In the genomic region with DNA sequence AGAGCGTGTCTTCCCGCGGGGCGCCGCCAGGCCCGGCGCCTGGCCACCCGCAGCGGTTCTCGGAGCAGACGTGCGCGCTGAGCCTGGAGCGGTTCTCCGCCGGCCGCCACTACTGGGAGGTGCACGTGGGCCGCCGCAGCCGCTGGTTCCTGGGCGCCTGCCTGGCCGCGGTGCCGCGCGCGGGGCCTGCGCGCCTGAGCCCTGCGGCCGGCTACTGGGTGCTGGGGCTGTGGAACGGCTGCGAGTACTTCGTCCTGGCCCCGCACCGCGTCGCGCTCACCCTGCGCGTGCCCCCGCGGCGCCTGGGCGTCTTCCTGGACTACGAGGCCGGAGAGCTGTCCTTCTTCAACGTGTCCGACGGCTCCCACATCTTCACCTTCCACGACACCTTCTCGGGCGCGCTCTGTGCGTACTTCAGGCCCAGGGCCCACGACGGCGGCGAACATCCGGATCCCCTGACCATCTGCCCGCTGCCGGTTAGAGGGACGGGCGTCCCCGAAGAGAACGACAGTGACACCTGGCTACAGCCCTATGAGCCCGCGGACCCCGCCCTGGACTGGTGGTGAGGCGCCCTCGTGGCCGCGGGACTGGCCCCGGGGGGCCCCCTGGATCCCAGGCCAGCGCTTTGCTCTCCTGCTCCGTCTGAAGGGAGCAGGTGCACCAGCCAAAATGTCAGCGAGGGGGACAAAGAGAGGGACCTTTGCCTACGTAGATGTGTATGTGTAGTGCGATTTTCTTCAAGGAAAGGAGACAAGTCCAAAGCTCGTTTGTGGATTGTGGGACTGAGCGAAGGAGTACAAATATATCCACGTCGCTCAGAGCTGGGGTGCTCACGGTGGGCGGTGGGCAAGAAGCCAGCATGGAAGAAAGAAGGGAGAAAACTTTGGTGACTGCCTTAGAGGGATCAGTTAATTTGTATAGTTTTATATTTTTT, we compare ENCODE assay signal across 18 cellular contexts. TPM values are rescaled to one million over a fixed set of nuclear protein-coding genes. Genes with fewer than 3 reads are reported as not detected.
DNase-seq lines count a peak whose midpoint lies in the region; ATAC-seq and TF ChIP-seq lines count a peak whose summit lies in the region.
"Had no signal": no experiment of that assay in that cellular context is flagged by ENCODE, and none has a peak within 500 bp of the region (broad histone marks: within the 10 kb centered on the region; RNA-seq: fewer than 3 reads in every experiment).

No MANE protein-coding gene starts in this region.

- no peaks in the 10 kb centered on the region for H3K9me3 Mint-ChIP-seq in activated naive CD8-positive, alpha-beta T cell treated with anti-CD3 and anti-CD28 coated beads for 36 hours
- H3K9me3 Mint-ChIP-seq in activated naive CD8-positive, alpha-beta T cell treated with anti-CD3 and anti-CD28 coated beads, Interleukin-2, amount 50 U/mL, for 24 hours = no peaks in the 10 kb centered on the region
- no peaks in the 10 kb centered on the region for H3K9me3 Mint-ChIP-seq in stimulated activated naive B cell treated with anti-CD40 and anti-IgM and Interleukin-4, amounts not matched to agents 10 μg/mL and 1 μg/mL and 100 μg/mL, for 72 hours
- H3K9me3 Mint-ChIP-seq: activated T-helper 2 cell treated with anti-CD3 and anti-CD28 coated beads, Interferon-gamma antibody, Interleukin-2, Interleukin-4, amounts not matched to agents 10 μg/mL and 5 μg/mL and 100 μg/mL, durations not matched to agents 14 hours and 24 hours and 36 hours had no signal

- no peaks in the 10 kb centered on the region for H3K4me1 ChIP-seq in colonic mucosa
- no peaks in the 10 kb centered on the region for H3K4me1 ChIP-seq in gastrocnemius medialis

- peaks cover 29% of the 10 kb centered on the region for H3K27me3 ChIP-seq in colonic mucosa
- peaks cover 51 to 54% (median 52%) of the 10 kb centered on the region in 3 donors for H3K27me3 ChIP-seq in gastrocnemius medialis

- H3K9me3 ChIP-seq in colonic mucosa = no peaks in the 10 kb centered on the region
- H3K9me3 ChIP-seq in gastrocnemius medialis = no peaks in the 10 kb centered on the region

- in situ Hi-C loops in gastrocnemius medialis (cut with MboI; ENCODE audit: low sequenced_read_pairs in 4 of 4) = no loop called here

- peak; percentile 25 for DNase-seq in activated naive CD8-positive, alpha-beta T cell treated with anti-CD3 and anti-CD28 coated beads for 36 hours
- no peak for DNase-seq in activated naive CD8-positive, alpha-beta T cell treated with anti-CD3 and anti-CD28 coated beads, Interleukin-2, amount 50 U/mL, for 24 hours
- DNase-seq in colonic mucosa (no peak), left lobe of liver (ENCODE audit: low spot score) (no peak), gastrocnemius medialis (no peak), HK-2 (ENCODE audit: unreplicated experiment) (no peak)
- DNase-seq in stimulated activated naive B cell treated with anti-CD40 and anti-IgM and Interleukin-4, amounts not matched to agents 10 μg/mL and 1 μg/mL and 100 μg/mL, for 72 hours = no peak
- DNase-seq: ACHN; activated CD4-positive, alpha-beta T cell treated with anti-CD3 and anti-CD28 coated beads, Interleukin-2, amount 50 U/mL, for 4 hours; amygdala; CD4-positive, alpha-beta memory T cell; cerebellar nuclear complex; small intestine; stimulated activated naive CD4-positive, alpha-beta T cell treated with Interleukin-2 at 50 U/mL for 16 hours had no signal

- H3K27me3 Mint-ChIP-seq in activated naive CD8-positive, alpha-beta T cell treated with anti-CD3 and anti-CD28 coated beads for 36 hours = peaks cover 89% of the 10 kb centered on the region
- H3K27me3 Mint-ChIP-seq in activated naive CD8-positive, alpha-beta T cell treated with anti-CD3 and anti-CD28 coated beads, Interleukin-2, amount 50 U/mL, for 24 hours = peaks cover 81% of the 10 kb centered on the region
- H3K27me3 Mint-ChIP-seq in stimulated activated naive B cell treated with anti-CD40 and anti-IgM and Interleukin-4, amounts not matched to agents 10 μg/mL and 1 μg/mL and 100 μg/mL, for 72 hours = peaks cover 71 to 96% of the 10 kb centered on the region in 2 donors

- H3K27ac Mint-ChIP-seq in activated naive CD8-positive, alpha-beta T cell treated with anti-CD3 and anti-CD28 coated beads for 36 hours = no peak overlapping the region
- H3K27ac Mint-ChIP-seq in activated naive CD8-positive, alpha-beta T cell treated with anti-CD3 and anti-CD28 coated beads, Interleukin-2, amount 50 U/mL, for 24 hours = no peak overlapping the region
- H3K27ac Mint-ChIP-seq in stimulated activated naive B cell treated with anti-CD40 and anti-IgM and Interleukin-4, amounts not matched to agents 10 μg/mL and 1 μg/mL and 100 μg/mL, for 72 hours = peak overlapping the region; percentile 31
- H3K27ac Mint-ChIP-seq: activated T-helper 2 cell treated with anti-CD3 and anti-CD28 coated beads, Interferon-gamma antibody, Interleukin-2, Interleukin-4, amounts not matched to agents 10 μg/mL and 5 μg/mL and 100 μg/mL, durations not matched to agents 14 hours and 24 hours and 36 hours; CD4-positive, alpha-beta memory T cell had no signal

- H3K36me3 ChIP-seq in colonic mucosa = no peaks in the 10 kb centered on the region
- no peaks in the 10 kb centered on the region for H3K36me3 ChIP-seq in gastrocnemius medialis

- H3K9ac ChIP-seq in colonic mucosa (ENCODE audit: low read depth in 2 of 2, low read length in 2 of 2) = no peak overlapping the region

- TF ChIP-seq CTCF in colonic mucosa (IDR thresholded peaks at IDR 0.05) = no peak
- no peak for TF ChIP-seq CTCF in gastrocnemius medialis (IDR thresholded peaks at IDR 0.05 in 4 of 5, conservative IDR thresholded peaks at IDR 0.05 in 1 of 5)

- H3K27ac ChIP-seq in colonic mucosa (no peak overlapping the region), gastrocnemius medialis (no peak overlapping the region)
- H3K27ac ChIP-seq: HL-60 had no signal

- peak overlapping the region; percentile 12 for H3K4me3 ChIP-seq in colonic mucosa
- no peak overlapping the region for H3K4me3 ChIP-seq in gastrocnemius medialis

- H3K4me1 Mint-ChIP-seq in activated naive CD8-positive, alpha-beta T cell treated with anti-CD3 and anti-CD28 coated beads for 36 hours = no peaks in the 10 kb centered on the region
- no peaks in the 10 kb centered on the region for H3K4me1 Mint-ChIP-seq in activated naive CD8-positive, alpha-beta T cell treated with anti-CD3 and anti-CD28 coated beads, Interleukin-2, amount 50 U/mL, for 24 hours
- H3K4me1 Mint-ChIP-seq in stimulated activated naive B cell treated with anti-CD40 and anti-IgM and Interleukin-4, amounts not matched to agents 10 μg/mL and 1 μg/mL and 100 μg/mL, for 72 hours = peaks cover 4 to 10% of the 10 kb centered on the region in 2 donors

- no peak for ATAC-seq in activated naive CD8-positive, alpha-beta T cell treated with anti-CD3 and anti-CD28 coated beads, Interleukin-2, amount 50 U/mL, for 24 hours
- peak; percentile 53 for ATAC-seq in left lobe of liver
- no peak for ATAC-seq in stimulated activated naive B cell treated with anti-CD40 and anti-IgM and Interleukin-4, amounts not matched to agents 10 μg/mL and 1 μg/mL and 100 μg/mL, for 72 hours (replicated peaks)
- ATAC-seq in GM19397 (IDR thresholded peaks at IDR 0.05; ENCODE audit: unreplicated experiment) = no peak
- ATAC-seq in gastrocnemius medialis = no peak

- H3K4me3 Mint-ChIP-seq in activated naive CD8-positive, alpha-beta T cell treated with anti-CD3 and anti-CD28 coated beads for 36 hours = no peak overlapping the region
- H3K4me3 Mint-ChIP-seq in activated naive CD8-positive, alpha-beta T cell treated with anti-CD3 and anti-CD28 coated beads, Interleukin-2, amount 50 U/mL, for 24 hours = no peak overlapping the region
- H3K4me3 Mint-ChIP-seq in stimulated activated naive B cell treated with anti-CD40 and anti-IgM and Interleukin-4, amounts not matched to agents 10 μg/mL and 1 μg/mL and 100 μg/mL, for 72 hours = peak overlapping the region in 1 of 2 donors; percentile 17

- intact Hi-C loops in colonic mucosa (cut with DNase I) (no loop called here), gastrocnemius medialis (cut with DNase I; ENCODE audit: low total_unique reads) (loop anchor here (10.0 kb wide), 1 partner anchor 195 kb away; a partner anchor contains a TSS)

- no peaks in the 10 kb centered on the region for H3K36me3 Mint-ChIP-seq in activated naive CD8-positive, alpha-beta T cell treated with anti-CD3 and anti-CD28 coated beads for 36 hours
- H3K36me3 Mint-ChIP-seq in activated naive CD8-positive, alpha-beta T cell treated with anti-CD3 and anti-CD28 coated beads, Interleukin-2, amount 50 U/mL, for 24 hours (ENCODE audit: low read depth) = no peaks in the 10 kb centered on the region
- H3K36me3 Mint-ChIP-seq in stimulated activated naive B cell treated with anti-CD40 and anti-IgM and Interleukin-4, amounts not matched to agents 10 μg/mL and 1 μg/mL and 100 μg/mL, for 72 hours = no peaks in the 10 kb centered on the region
- H3K36me3 Mint-ChIP-seq: CD4-positive, alpha-beta memory T cell had no signal

- TF ChIP-seq POLR2A in gastrocnemius medialis (IDR thresholded peaks at IDR 0.05) = no peak

RNA-seq across cellular contexts. Expression of a gene that starts 19.5 kb away (rescaled TPM):
- total RNA-seq in activated naive CD8-positive, alpha-beta T cell treated with anti-CD3 and anti-CD28 coated beads for 36 hours = under 1 TPM in 1 of 2 experiments, not detected in 1; 0.12 TPM
- total RNA-seq in colonic mucosa = 1 to 10 TPM; 2.8 to 5.3 TPM
- total RNA-seq in left lobe of liver = 8.8 TPM
- total RNA-seq in gastrocnemius medialis = 10 to 100 TPM; 14.5 to 28.6 (median 20.1) TPM
- total RNA-seq: activated T-helper 2 cell treated with anti-CD3 and anti-CD28 coated beads, Interferon-gamma antibody, Interleukin-2, Interleukin-4, amounts not matched to agents 10 μg/mL and 5 μg/mL and 100 μg/mL, durations not matched to agents 14 hours and 24 hours and 36 hours; CD4-positive, alpha-beta memory T cell; LHCN-M2 had no signal
